Comparison of ENCODE assay signal across 11 cellular contexts in the genomic region with DNA sequence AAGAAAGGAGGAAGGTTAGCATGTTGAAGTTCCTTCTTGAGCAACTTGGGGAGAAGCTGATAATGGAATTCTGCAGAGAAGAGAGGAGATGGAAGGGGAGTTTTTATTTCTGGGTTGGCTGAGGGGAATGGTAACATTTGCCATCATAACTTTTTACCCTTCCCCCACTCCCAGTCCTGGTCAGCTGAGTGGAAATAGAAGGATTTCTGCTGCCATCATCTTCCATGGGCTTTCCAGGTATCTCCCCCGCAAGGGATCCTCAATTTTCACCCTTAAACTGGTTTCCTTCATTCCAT. TPM values are rescaled to one million over a fixed set of nuclear protein-coding genes. Genes with fewer than 3 reads are reported as not detected.
DNase-seq lines count a peak whose midpoint lies in the region; ATAC-seq, FAIRE-seq and TF ChIP-seq lines count a peak whose summit lies in the region.
"Had no signal": no experiment of that assay in that cellular context is flagged by ENCODE, and none has a peak within 500 bp of the region (broad histone marks: within the 10 kb centered on the region; RNA-seq: fewer than 3 reads in every experiment).

No MANE protein-coding gene starts in this region.

- H3K4me3 Mint-ChIP-seq in activated T-cell treated with anti-CD3 and anti-CD28 coated beads, Interleukin-2, amount 50 U/mL, for 72 hours = peak overlapping the region; percentile 77 to 88

- peaks cover 0 to 1% of the 10 kb centered on the region in 2 donors for H3K9me3 Mint-ChIP-seq in activated T-cell treated with anti-CD3 and anti-CD28 coated beads, Interleukin-2, amount 50 U/mL, for 72 hours

- H2AK5ac ChIP-seq in H1 (ENCODE audit: low read depth, low read length) = no peak overlapping the region

- peak overlapping the region; percentile 80 to 83; a peak in 3 of 4 replicates for H3K4me2 ChIP-seq in H1 (ENCODE audit: insufficient read depth in 1 of 2, low read depth in 2 of 2, low read length in 2 of 2)

- no peak for TF ChIP-seq CTCF in H1 (IDR thresholded peaks at IDR 0.05; ENCODE audit: control extremely low read depth in 1 of 3, insufficient read depth in 1 of 3, low read depth in 1 of 3, low read length in 3 of 3)

- no peak for TF ChIP-seq RAD21 in H1 (IDR thresholded peaks at IDR 0.05 in 1 of 2, conservative IDR thresholded peaks at IDR 0.05 in 1 of 2; ENCODE audit: low read depth in 2 of 2, low read length in 2 of 2)

- WGBS in H1 (ENCODE audit: extremely low coverage in 1 of 2, insufficient coverage in 1 of 2, insufficient read length in 1 of 2, insufficient replicate concordance in 2 of 2, low coverage in 1 of 2, low lambda C conversion rate in 2 of 2, missing lambda C conversion rate in 1 of 2), 2 experiments = 90% methylated on average over 1 of the region's 1 CpG; no CpG with 5 or more reads in 1 of the 2 experiments

- H3K27ac ChIP-seq in H1 (ENCODE audit: low read depth, low read length) (no peak overlapping the region), stomach smooth muscle (ENCODE audit: low read length) (peak overlapping the region; percentile 98)
- H3K27ac ChIP-seq: neutrophil had no signal

- peaks cover 0 to 5% of the 10 kb centered on the region in 2 donors for H3K36me3 Mint-ChIP-seq in activated T-cell treated with anti-CD3 and anti-CD28 coated beads, Interleukin-2, amount 50 U/mL, for 72 hours (ENCODE audit: insufficient read depth in 2 of 2)

- H4K8ac ChIP-seq in H1 (ENCODE audit: extremely low read depth, insufficient read depth, low read length) = no peak overlapping the region

- FAIRE-seq in H1 (lab: Jason Lieb, UNC) (no peak), GM12891 (lab: Jason Lieb, UNC) (no peak)

- H3K9ac ChIP-seq in H1 (replicated peaks in 1 of 4; ENCODE audit: extremely low read depth in 1 of 4, low read depth in 3 of 4, low read length in 3 of 4) (no peak overlapping the region), stomach smooth muscle (ENCODE audit: low read length in 2 of 2) (peak overlapping the region in 1 of 2 donors; percentile 87)

- no peaks in the 10 kb centered on the region for H3K27me3 Mint-ChIP-seq in activated T-cell treated with anti-CD3 and anti-CD28 coated beads, Interleukin-2, amount 50 U/mL, for 72 hours (ENCODE audit: low read depth)

- H3K79me1 ChIP-seq in H1 (ENCODE audit: low read depth, low read length) = no peaks in the 10 kb centered on the region; the same call in 1 of the 2 replicates

- CTCF ChIA-PET in H1 (lab: Charles Lee; ENCODE audit: partially characterized antibody) = interaction anchor here (1.0 to 12.5 kb wide), 7 partner anchors 14 to 127 kb away, joined by 3 to 124 read pairs (median 5); a partner anchor contains a TSS

- no peak for TF ChIP-seq POLR2A in H1 (IDR thresholded peaks at IDR 0.05; ENCODE audit: control extremely low read depth in 1 of 2, low read depth in 2 of 2, low read length in 2 of 2)
- no peak for TF ChIP-seq POLR2A in GM12891 (IDR thresholded peaks at IDR 0.05; ENCODE audit: low read depth, low read length)

- H3K27me3 ChIP-seq in H1 (replicated peaks in 1 of 4; ENCODE audit: control insufficient read depth in 3 of 4, extremely low read depth in 1 of 4, insufficient read depth in 3 of 4, low read length in 3 of 4) (peaks cover 0 to 16% (median 8%) of the 10 kb centered on the region in 4 experiments; a peak in 5 of 7 replicates), stomach smooth muscle (ENCODE audit: control insufficient read depth in 1 of 2, insufficient read depth in 2 of 2, low read length in 2 of 2) (no peaks in the 10 kb centered on the region)

- POLR2A ChIA-PET in H1 (lab: Charles Lee; ENCODE audit: partially characterized antibody) = interaction anchor here (1.1 to 7.7 kb wide), 9 partner anchors 9 to 153 kb away, joined by 3 to 60 read pairs (median 4); a partner anchor contains a TSS

- peaks cover 7 to 13% (median 12%) of the 10 kb centered on the region in 4 experiments for H3K4me1 ChIP-seq in H1 (replicated peaks in 1 of 4; ENCODE audit: control insufficient read depth in 3 of 4, insufficient read depth in 4 of 4, low read length in 3 of 4)
- peaks cover 41% of the 10 kb centered on the region for H3K4me1 ChIP-seq in stomach smooth muscle (ENCODE audit: control insufficient read depth, insufficient read depth, low read length)

- H4K91ac ChIP-seq in H1 (replicated peaks; ENCODE audit: insufficient read length, low read length) = no peak overlapping the region

- no peak overlapping the region for H3K56ac ChIP-seq in H1 (replicated peaks; ENCODE audit: insufficient read length, low read depth, low read length)

- peaks cover 29% of the 10 kb centered on the region for H3K4me1 Mint-ChIP-seq in activated T-cell treated with anti-CD3 and anti-CD28 coated beads, Interleukin-2, amount 50 U/mL, for 72 hours (ENCODE audit: low read depth)

- no peak overlapping the region for H2BK120ac ChIP-seq in H1 (replicated peaks; ENCODE audit: low read depth, low read length)

- no peak overlapping the region for H2BK20ac ChIP-seq in H1 (ENCODE audit: low read length)

- H2BK15ac ChIP-seq in H1 (ENCODE audit: low read length) = no peak overlapping the region

- H3K36me3 ChIP-seq in H1 (ENCODE audit: control insufficient read depth in 2 of 4, insufficient read depth in 4 of 4, low read length in 3 of 4) (peaks cover 5 to 14% (median 7%) of the 10 kb centered on the region in 4 experiments; a peak in 4 of 8 replicates), stomach smooth muscle (ENCODE audit: control insufficient read depth in 2 of 2, insufficient read depth in 2 of 2, low read length in 2 of 2) (peaks cover 9 to 24% of the 10 kb centered on the region in 2 donors)

- H3K4me3 ChIP-seq in H1 (ENCODE audit: extremely low read depth in 1 of 4, insufficient read depth in 2 of 4, low read depth in 3 of 4, low read length in 4 of 4) = peak overlapping the region in 1 of 4 experiments; percentile 84; a peak in 1 of 8 replicates
- peak overlapping the region; percentile 85 to 89 for H3K4me3 ChIP-seq in stomach smooth muscle (ENCODE audit: low read length in 2 of 2)

- H3K23ac ChIP-seq in H1 (ENCODE audit: insufficient read length) = no peak overlapping the region

- TF ChIP-seq EP300 in H1 (IDR thresholded peaks at IDR 0.05; ENCODE audit: borderline replicate concordance in 1 of 2, low read depth in 2 of 2, low read length in 2 of 2) = no peak

- H3K4ac ChIP-seq in H1 (replicated peaks; ENCODE audit: insufficient read length, low read depth, low read length) = no peak overlapping the region

- H3K23me2 ChIP-seq in H1 (ENCODE audit: low read depth, low read length) = peaks cover 26% of the 10 kb centered on the region

- no peak overlapping the region for H4K5ac ChIP-seq in H1 (ENCODE audit: insufficient read length, low read depth, low read length)

- H2BK12ac ChIP-seq in H1 (ENCODE audit: low read depth, low read length) = no peak overlapping the region

- H4K20me1 ChIP-seq in H1 (replicated peaks in 1 of 2; ENCODE audit: control insufficient read depth in 1 of 2, insufficient read depth in 2 of 2, low read length in 2 of 2) = peaks cover 0 to 2% of the 10 kb centered on the region in 2 experiments

- DNase-seq in activated T-cell treated with anti-CD3 and anti-CD28 coated beads, Interleukin-2, amount 50 U/mL, for 72 hours = no peak
- DNase-seq in activated T-cell treated with anti-CD3 and anti-CD28 coated beads for 4 hours (no peak), H1 (ENCODE audit: low read depth in 1 of 2, low spot score in 2 of 2) (no peak), GM12891 (ENCODE audit: insufficient read length, low spot score) (no peak), NOMO-1 treated with dmso at 0.1 percent for 144 hours (lab: John Stamatoyannopoulos, UW; ENCODE audit: unreplicated experiment) (no peak)
- DNase-seq: effector CD8-positive, alpha-beta T cell; MV-4-11; T-helper 9 cell had no signal

- no peak overlapping the region for H3K18ac ChIP-seq in H1 (ENCODE audit: extremely low read depth, low read length)

- H3K9me3 ChIP-seq in H1 (ENCODE audit: insufficient read depth in 2 of 2, low read depth in 1 of 2, low read length in 1 of 2) = no peaks in the 10 kb centered on the region
- no peaks in the 10 kb centered on the region for H3K9me3 ChIP-seq in stomach smooth muscle (ENCODE audit: control insufficient read depth in 2 of 2, low read length in 2 of 2)
- H3K9me3 ChIP-seq: neutrophil had no signal

- peaks cover 0 to 10% of the 10 kb centered on the region in 2 experiments; a peak in 1 of 4 replicates for H3K79me2 ChIP-seq in H1 (ENCODE audit: control insufficient read depth in 1 of 2, insufficient read depth in 2 of 2, low read length in 2 of 2)

- no peak overlapping the region for H3K27ac Mint-ChIP-seq in activated T-cell treated with anti-CD3 and anti-CD28 coated beads, Interleukin-2, amount 50 U/mL, for 72 hours

- no peak for ATAC-seq in activated T-cell treated with anti-CD3 and anti-CD28 coated beads, Interleukin-2, amount 50 U/mL, for 72 hours (replicated peaks in 1 of 2)

- H2BK5ac ChIP-seq in H1 (ENCODE audit: low read depth, low read length) = no peak overlapping the region

- no peak overlapping the region for H2AFZ ChIP-seq in H1 (ENCODE audit: low read length)

- H3K14ac ChIP-seq in H1 (ENCODE audit: insufficient read length) = no peak overlapping the region

RNA-seq across cellular contexts. Expression of a gene that starts 1.3 kb away (rescaled TPM):
- 10 to 100 TPM; 44.3 to 52.7 TPM for total RNA-seq in activated T-cell treated with anti-CD3 and anti-CD28 coated beads, Interleukin-2, amount 50 U/mL, for 72 hours
- 41.8 and 43.4 TPM in 2 replicates for total RNA-seq in H1 (2021; fragmentation: NEBNext Ultra II Directional; extraction: Animal tissue kit (Norgen Biotek cat#: 25700))
- polyA plus RNA-seq in H1 (2011; rRNA removed) = 92.5 and 126 TPM in 2 replicates
- 92.5 TPM for polyA plus RNA-seq in H1 (2011; cell fraction: cytosol; rRNA removed)
- polyA plus RNA-seq in H1 (2011; cell fraction: nucleus; rRNA removed) = 373 TPM
- 66.9 to 71.1 TPM (median 70.4 TPM) in 4 replicates for polyA plus RNA-seq in H1 (2012, experiment 1 of 2)
- 45.9 TPM for polyA plus RNA-seq in H1 (2012, experiment 2 of 2)
- 41.7 TPM for polyA plus RNA-seq in H1 (2013, experiment 1 of 2)
- 36.1 TPM for polyA plus RNA-seq in H1 (2013, experiment 2 of 2)
- 27.3 and 38.8 TPM in 2 replicates for polyA minus RNA-seq in H1 (2011; rRNA and poly(A)+ RNA removed)
- 31.0 TPM for polyA minus RNA-seq in H1 (2011; cell fraction: cytosol; rRNA and poly(A)+ RNA removed)
- 52.0 TPM for polyA minus RNA-seq in H1 (2011; cell fraction: nucleus; rRNA and poly(A)+ RNA removed)
- polyA plus RNA-seq in GM12891 (2012; ENCODE audit: low read depth, missing spikeins) = 27.6 TPM

RNA-seq across cellular contexts. Expression of a gene that starts 5.3 kb away (rescaled TPM):
- total RNA-seq in activated T-cell treated with anti-CD3 and anti-CD28 coated beads, Interleukin-2, amount 50 U/mL, for 72 hours = 1 to 10 TPM; 2.8 to 5.3 TPM
- 5.9 and 6.4 TPM in 2 replicates for total RNA-seq in H1 (2021; fragmentation: NEBNext Ultra II Directional; extraction: Animal tissue kit (Norgen Biotek cat#: 25700))
- polyA plus RNA-seq in H1 (2011; rRNA removed) = 8.6 and 8.8 TPM in 2 replicates
- 11.8 TPM for polyA plus RNA-seq in H1 (2011; cell fraction: cytosol; rRNA removed)
- 45.7 TPM for polyA plus RNA-seq in H1 (2011; cell fraction: nucleus; rRNA removed)
- polyA plus RNA-seq in H1 (2012, experiment 1 of 2) = 11.8 to 18.3 TPM (median 17.0 TPM) in 4 replicates
- polyA plus RNA-seq in H1 (2012, experiment 2 of 2) = 10.9 TPM
- 3.8 TPM for polyA plus RNA-seq in H1 (2013, experiment 1 of 2)
- polyA plus RNA-seq in H1 (2013, experiment 2 of 2) = 3.6 TPM
- 4.3 and 9.0 TPM in 2 replicates for polyA minus RNA-seq in H1 (2011; rRNA and poly(A)+ RNA removed)
- polyA minus RNA-seq in H1 (2011; cell fraction: cytosol; rRNA and poly(A)+ RNA removed) = 3.4 TPM
- 7.1 TPM for polyA minus RNA-seq in H1 (2011; cell fraction: nucleus; rRNA and poly(A)+ RNA removed)
- polyA plus RNA-seq in GM12891 (2012; ENCODE audit: low read depth, missing spikeins) = 3.0 TPM

RNA-seq across cellular contexts. Expression of a gene that starts 15.0 kb away (rescaled TPM):
- 10 to 100 TPM; 21.3 to 23.1 TPM for total RNA-seq in activated T-cell treated with anti-CD3 and anti-CD28 coated beads, Interleukin-2, amount 50 U/mL, for 72 hours
- total RNA-seq in H1 (2021; fragmentation: NEBNext Ultra II Directional; extraction: Animal tissue kit (Norgen Biotek cat#: 25700)) = 21.4 and 27.1 TPM in 2 replicates
- polyA plus RNA-seq in H1 (2011; rRNA removed) = 21.0 and 25.0 TPM in 2 replicates
- 21.8 TPM for polyA plus RNA-seq in H1 (2011; cell fraction: cytosol; rRNA removed)
- 23.9 TPM for polyA plus RNA-seq in H1 (2011; cell fraction: nucleus; rRNA removed)
- 19.5 to 27.9 TPM (median 22.1 TPM) in 4 replicates for polyA plus RNA-seq in H1 (2012, experiment 1 of 2)
- polyA plus RNA-seq in H1 (2012, experiment 2 of 2) = 16.5 TPM
- 14.6 TPM for polyA plus RNA-seq in H1 (2013, experiment 1 of 2)
- 15.9 TPM for polyA plus RNA-seq in H1 (2013, experiment 2 of 2)
- polyA minus RNA-seq in H1 (2011; rRNA and poly(A)+ RNA removed) = 25.6 and 27.0 TPM in 2 replicates
- 16.4 TPM for polyA minus RNA-seq in H1 (2011; cell fraction: cytosol; rRNA and poly(A)+ RNA removed)
- 11.0 TPM for polyA minus RNA-seq in H1 (2011; cell fraction: nucleus; rRNA and poly(A)+ RNA removed)
- 12.1 TPM for polyA plus RNA-seq in GM12891 (2012; ENCODE audit: low read depth, missing spikeins)

RNA-seq across cellular contexts. Expression of a gene that starts 27.0 kb away (rescaled TPM):
- total RNA-seq in activated T-cell treated with anti-CD3 and anti-CD28 coated beads, Interleukin-2, amount 50 U/mL, for 72 hours = 1 to 10 TPM; 2.5 to 3.8 TPM
- total RNA-seq in H1 (2021; fragmentation: NEBNext Ultra II Directional; extraction: Animal tissue kit (Norgen Biotek cat#: 25700)) = 1.4 and 1.5 TPM in 2 replicates
- 2.2 and 2.3 TPM in 2 replicates for polyA plus RNA-seq in H1 (2011; rRNA removed)
- polyA plus RNA-seq in H1 (2011; cell fraction: cytosol; rRNA removed) = 1.6 TPM
- polyA plus RNA-seq in H1 (2011; cell fraction: nucleus; rRNA removed) = 4.8 TPM
- 0.95 to 1.6 TPM (median 1.3 TPM) in 4 replicates for polyA plus RNA-seq in H1 (2012, experiment 1 of 2)
- 1.3 TPM for polyA plus RNA-seq in H1 (2012, experiment 2 of 2)
- polyA plus RNA-seq in H1 (2013, experiment 1 of 2) = 0.61 TPM
- 0.74 TPM for polyA plus RNA-seq in H1 (2013, experiment 2 of 2)
- polyA minus RNA-seq in H1 (2011; rRNA and poly(A)+ RNA removed) = 1.0 and 1.7 TPM in 2 replicates
- 0.59 TPM for polyA minus RNA-seq in H1 (2011; cell fraction: cytosol; rRNA and poly(A)+ RNA removed)
- 1.5 TPM for polyA minus RNA-seq in H1 (2011; cell fraction: nucleus; rRNA and poly(A)+ RNA removed)
- 0.10 TPM for polyA plus RNA-seq in GM12891 (2012; ENCODE audit: low read depth, missing spikeins)

RNA-seq across cellular contexts. Expression of a gene that starts 56.1 kb away (rescaled TPM):
- 1 to 10 TPM; 3.2 to 5.9 TPM for total RNA-seq in activated T-cell treated with anti-CD3 and anti-CD28 coated beads, Interleukin-2, amount 50 U/mL, for 72 hours
- 21.9 and 22.8 TPM in 2 replicates for total RNA-seq in H1 (2021; fragmentation: NEBNext Ultra II Directional; extraction: Animal tissue kit (Norgen Biotek cat#: 25700))
- 10.7 and 11.7 TPM in 2 replicates for polyA plus RNA-seq in H1 (2011; rRNA removed)
- polyA plus RNA-seq in H1 (2011; cell fraction: cytosol; rRNA removed) = 16.5 TPM
- 32.8 TPM for polyA plus RNA-seq in H1 (2011; cell fraction: nucleus; rRNA removed)
- polyA plus RNA-seq in H1 (2012, experiment 1 of 2) = 16.3 to 20.8 TPM (median 19.3 TPM) in 4 replicates
- 3.2 TPM for polyA plus RNA-seq in H1 (2012, experiment 2 of 2)
- polyA plus RNA-seq in H1 (2013, experiment 1 of 2) = 10.6 TPM
- polyA plus RNA-seq in H1 (2013, experiment 2 of 2) = 9.6 TPM
- polyA minus RNA-seq in H1 (2011; rRNA and poly(A)+ RNA removed) = 19.8 and 21.8 TPM in 2 replicates
- polyA minus RNA-seq in H1 (2011; cell fraction: cytosol; rRNA and poly(A)+ RNA removed) = 12.0 TPM
- 18.9 TPM for polyA minus RNA-seq in H1 (2011; cell fraction: nucleus; rRNA and poly(A)+ RNA removed)
- 0.18 TPM for polyA plus RNA-seq in GM12891 (2012; ENCODE audit: low read depth, missing spikeins)
- total RNA-seq: G401 had no signal
